20 cellular contexts compared by ENCODE assay signal in genomic region chr11:59548309-59548656, GRCh38. TPM values are rescaled to one million over a fixed set of nuclear protein-coding genes. Genes with fewer than 3 reads are reported as not detected.
"Had no signal": no experiment of that assay in that cellular context is flagged by ENCODE, and none has a peak within 500 bp of the region (broad histone marks: within the 10 kb centered on the region; RNA-seq: fewer than 3 reads in every experiment).

No MANE protein-coding gene starts in this region.

- H3K4me3 ChIP-seq: heart right ventricle, lower lobe of right lung, sigmoid colon, spleen, stomach, thoracic aorta had no signal

- H3K27ac ChIP-seq: lower lobe of right lung had no signal

- H3K36me3 ChIP-seq: heart right ventricle, lower lobe of right lung, sigmoid colon, spleen, stomach, thoracic aorta had no signal

- H3K79me2 ChIP-seq: parathyroid adenoma had no signal

- H3K27me3 ChIP-seq: heart right ventricle, sigmoid colon, spleen, stomach had no signal

- H3K9me3 ChIP-seq: heart right ventricle, lower lobe of right lung, sigmoid colon, spleen, stomach, thoracic aorta had no signal

- H3K9ac ChIP-seq: parathyroid adenoma had no signal

- DNase-seq: activated CD4-positive, alpha-beta T cell treated with anti-CD3 and anti-CD28 coated beads for 1 hour; activated CD4-positive, alpha-beta T cell treated with anti-CD3 and anti-CD28 coated beads, Interleukin-2, amount 50 U/mL, for 4 hours; activated naive CD4-positive, alpha-beta T cell treated with anti-CD3 and anti-CD28 coated beads for 36 hours; activated naive CD8-positive, alpha-beta T cell treated with anti-CD3 and anti-CD28 coated beads, Interleukin-2, amount 50 U/mL, for 24 hours; activated T-cell treated with anti-CD3 and anti-CD28 coated beads for 4 hours; effector memory CD4-positive, alpha-beta T cell; left colon; lower lobe of right lung; midbrain; sigmoid colon; spleen; stomach had no signal

- H3K4me3 Mint-ChIP-seq: activated naive CD4-positive, alpha-beta T cell treated with anti-CD3 and anti-CD28 coated beads for 36 hours; dendritic cell treated with granulocyte-macrophage colony-stimulating factor and Interleukin-4, amounts not matched to agents 40 ng/mL and 50 ng/mL, for 4 days had no signal

- H3K9me3 Mint-ChIP-seq: activated naive CD4-positive, alpha-beta T cell treated with anti-CD3 and anti-CD28 coated beads for 36 hours; dendritic cell treated with granulocyte-macrophage colony-stimulating factor and Interleukin-4, amounts not matched to agents 40 ng/mL and 50 ng/mL, for 4 days had no signal

- H3K27ac Mint-ChIP-seq: activated naive CD8-positive, alpha-beta T cell treated with anti-CD3 and anti-CD28 coated beads, Interleukin-2, amount 50 U/mL, for 24 hours; dendritic cell treated with granulocyte-macrophage colony-stimulating factor and Interleukin-4, amounts not matched to agents 40 ng/mL and 50 ng/mL, for 4 days had no signal

- ATAC-seq: activated naive CD8-positive, alpha-beta T cell treated with anti-CD3 and anti-CD28 coated beads, Interleukin-2, amount 50 U/mL, for 24 hours; heart right ventricle; left colon; lower lobe of right lung had no signal

RNA-seq across cellular contexts. Expression of gene OR4D9, which starts 36.9 kb away (rescaled TPM):
- total RNA-seq: activated naive CD4-positive, alpha-beta T cell treated with anti-CD3 and anti-CD28 coated beads for 36 hours; aorta; cerebellum; frontal cortex; heart right ventricle; left colon; lower lobe of right lung; myocyte; sigmoid colon; spleen; thoracic aorta had no signal

RNA-seq across cellular contexts. Expression of gene OR4D11, which starts 44.9 kb away (rescaled TPM):
- total RNA-seq: activated naive CD4-positive, alpha-beta T cell treated with anti-CD3 and anti-CD28 coated beads for 36 hours; aorta; cerebellum; frontal cortex; heart right ventricle; left colon; lower lobe of right lung; myocyte; sigmoid colon; spleen; stomach; thoracic aorta had no signal
